In the genomic region with DNA sequence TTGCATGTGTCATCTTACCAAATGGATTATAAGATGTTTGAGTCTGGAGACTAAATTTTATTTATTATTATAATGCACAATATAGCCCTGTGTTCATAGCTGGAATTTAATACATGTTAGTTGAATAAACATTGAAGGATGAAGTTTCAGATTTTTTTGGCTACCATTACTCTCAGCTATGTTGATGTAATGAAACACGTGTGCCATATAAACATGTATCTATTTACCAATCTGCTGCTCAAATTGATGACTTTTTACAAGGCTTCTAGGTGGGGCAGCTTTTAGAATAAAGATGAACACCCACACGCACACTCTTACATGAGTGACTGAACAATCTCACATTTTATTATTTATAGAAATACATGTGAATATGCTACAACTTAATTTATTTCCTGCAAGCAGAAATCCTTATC, we compare ENCODE assay signal across 27 cellular contexts.
DNase-seq lines count a peak whose midpoint lies in the region; ATAC-seq and TF ChIP-seq lines count a peak whose summit lies in the region.
"Had no signal": no experiment of that assay in that cellular context is flagged by ENCODE, and none has a peak within 500 bp of the region (broad histone marks: within the 10 kb centered on the region; RNA-seq: fewer than 3 reads in every experiment).

No MANE protein-coding gene starts in this region.

- CTCF ChIA-PET in activated CD4-positive, alpha-beta memory T cell treated with anti-CD3 and anti-CD28 coated beads for 36 hours (lab: Charles Lee), result interaction anchor here (0.8 to 2.7 kb wide), 10 partner anchors 10 to 75 kb away, joined by 3 to 14 read pairs (median 7); no protein-coding TSS in a partner anchor
- CTCF ChIA-PET in activated CD4-positive, alpha-beta memory T cell treated with anti-CD3 and anti-CD28 coated beads, Interleukin-2, amount 10 ng/mL, durations not matched to agents 7 days and 5 days (lab: Charles Lee), result interaction anchor here (0.6 to 1.7 kb wide), 9 partner anchors 9 to 1470 kb away, joined by 3 to 6 read pairs (median 3); no protein-coding TSS in a partner anchor

- POLR2A ChIA-PET in activated CD4-positive, alpha-beta memory T cell treated with anti-CD3 and anti-CD28 coated beads for 36 hours (lab: Charles Lee), result interaction anchor here (0.6 to 2.6 kb wide), 13 partner anchors 11 to 403 kb away, joined by 3 to 15 read pairs (median 3); no protein-coding TSS in a partner anchor
- POLR2A ChIA-PET in activated CD4-positive, alpha-beta memory T cell treated with anti-CD3 and anti-CD28 coated beads, Interleukin-2, amount 10 ng/mL, durations not matched to agents 7 days and 5 days (lab: Charles Lee), result interaction anchor here (1.0 to 3.3 kb wide), 11 partner anchors 10 to 101 kb away, joined by 3 to 13 read pairs (median 4); no protein-coding TSS in a partner anchor

- peaks cover 89% of the 10 kb centered on the region for H3K4me1 Mint-ChIP-seq in activated CD4-positive, alpha-beta memory T cell treated with anti-CD3 and anti-CD28 coated beads for 36 hours (ENCODE audit: low read depth)
- H3K4me1 Mint-ChIP-seq in activated CD4-positive, alpha-beta memory T cell treated with anti-CD3 and anti-CD28 coated beads, Interleukin-2, amount 10 ng/mL, durations not matched to agents 7 days and 5 days, result peaks cover 76% of the 10 kb centered on the region
- H3K4me1 Mint-ChIP-seq in activated T-helper 2 cell treated with anti-CD3 and anti-CD28 coated beads, Interferon-gamma antibody, Interleukin-2, Interleukin-4, amounts not matched to agents 10 μg/mL and 5 μg/mL and 100 μg/mL, durations not matched to agents 14 hours and 24 hours and 36 hours (ENCODE audit: low read depth), result peaks cover 79% of the 10 kb centered on the region
- peaks cover 48 to 59% of the 10 kb centered on the region in 2 donors for H3K4me1 Mint-ChIP-seq in natural killer cell treated with Interleukin-12 subunit alpha and Interleukin-12 subunit beta and Interleukin-15 and Interleukin-18, amount 100 ng/mL, for 72 hours (ENCODE audit: low read depth in 2 of 2)
- H3K4me1 Mint-ChIP-seq: WTC11 had no signal

- peak; percentile 1 for TF ChIP-seq CTCF in HFF-Myc (IDR thresholded peaks at IDR 0.05; ENCODE audit: low read depth, low read length, missing control alignments)

- H3K4me3 Mint-ChIP-seq in activated CD4-positive, alpha-beta memory T cell treated with anti-CD3 and anti-CD28 coated beads for 36 hours, result no peak overlapping the region
- H3K4me3 Mint-ChIP-seq in activated CD4-positive, alpha-beta memory T cell treated with anti-CD3 and anti-CD28 coated beads, Interleukin-2, amount 10 ng/mL, durations not matched to agents 7 days and 5 days, result no peak overlapping the region
- no peak overlapping the region for H3K4me3 Mint-ChIP-seq in activated T-helper 2 cell treated with anti-CD3 and anti-CD28 coated beads, Interferon-gamma antibody, Interleukin-2, Interleukin-4, amounts not matched to agents 10 μg/mL and 5 μg/mL and 100 μg/mL, durations not matched to agents 14 hours and 24 hours and 36 hours (ENCODE audit: low read depth)
- no peak overlapping the region for H3K4me3 Mint-ChIP-seq in natural killer cell treated with Interleukin-12 subunit alpha and Interleukin-12 subunit beta and Interleukin-15 and Interleukin-18, amount 100 ng/mL, for 72 hours
- H3K4me3 Mint-ChIP-seq: type B pancreatic cell, WTC11 had no signal

- H3K9me3 Mint-ChIP-seq in activated CD4-positive, alpha-beta memory T cell treated with anti-CD3 and anti-CD28 coated beads for 36 hours, result no peaks in the 10 kb centered on the region
- no peaks in the 10 kb centered on the region for H3K9me3 Mint-ChIP-seq in activated CD4-positive, alpha-beta memory T cell treated with anti-CD3 and anti-CD28 coated beads, Interleukin-2, amount 10 ng/mL, durations not matched to agents 7 days and 5 days
- H3K9me3 Mint-ChIP-seq in activated T-helper 2 cell treated with anti-CD3 and anti-CD28 coated beads, Interferon-gamma antibody, Interleukin-2, Interleukin-4, amounts not matched to agents 10 μg/mL and 5 μg/mL and 100 μg/mL, durations not matched to agents 14 hours and 24 hours and 36 hours, result no peaks in the 10 kb centered on the region
- H3K9me3 Mint-ChIP-seq in natural killer cell treated with Interleukin-12 subunit alpha and Interleukin-12 subunit beta and Interleukin-15 and Interleukin-18, amount 100 ng/mL, for 72 hours, result peaks cover 8% of the 10 kb centered on the region
- H3K9me3 Mint-ChIP-seq: CD4-positive, CD25-positive, alpha-beta regulatory T cell; nephron had no signal

- DNase-seq in activated CD4-positive, alpha-beta memory T cell treated with anti-CD3 and anti-CD28 coated beads for 36 hours, result no peak
- no peak for DNase-seq in activated CD4-positive, alpha-beta memory T cell treated with anti-CD3 and anti-CD28 coated beads, Interleukin-2, amount 10 ng/mL, durations not matched to agents 7 days and 5 days
- DNase-seq in HFF-Myc (ENCODE audit: extremely low read depth, low read depth), result no peak
- no peak for DNase-seq in activated T-helper 2 cell treated with anti-CD3 and anti-CD28 coated beads, Interferon-gamma antibody, Interleukin-2, Interleukin-4, amounts not matched to agents 10 μg/mL and 5 μg/mL and 100 μg/mL, durations not matched to agents 14 hours and 24 hours and 36 hours (ENCODE audit: low spot score)
- no peak for DNase-seq in natural killer cell treated with Interleukin-12 subunit alpha and Interleukin-12 subunit beta and Interleukin-15 and Interleukin-18, amount 100 ng/mL, for 72 hours (ENCODE audit: low spot score)
- no peak for DNase-seq in effector CD4-positive, alpha-beta T cell
- no peak for DNase-seq in stimulated activated naive CD4-positive, alpha-beta T cell (lab: John Stamatoyannopoulos, UW)
- DNase-seq: activated CD4-positive, alpha-beta T cell treated with anti-CD3 and anti-CD28 coated beads, Interleukin-2, amount 50 U/mL, for 1 hour; activated effector memory CD4-positive, alpha-beta T cell treated with anti-CD3 and anti-CD28 coated beads, Interleukin-2, amount 50 U/mL, for 16 hours; amygdala; DND-41; GF-D8; hippocampal formation; NCI-H1048; NCI-H2107; NCI-H446; NCI-H748 treated with DMSO at 0.1 percent for 48 hours; SHP77 treated with DMSO at 0.1 percent for 48 hours; stimulated activated CD4-positive, alpha-beta T cell treated with anti-CD3 and anti-CD28 coated beads, Interleukin-4, amount 100 ng/mL, for 1 hour; substantia nigra; SW 1271 had no signal

- intact Hi-C loops in activated CD4-positive, alpha-beta memory T cell treated with anti-CD3 and anti-CD28 coated beads for 36 hours (cut with micrococcal nuclease), result loop anchor here (2.0 kb wide), 3 partner anchors 58 to 96 kb away; no protein-coding TSS in a partner anchor
- intact Hi-C loops in activated T-helper 2 cell treated with anti-CD3 and anti-CD28 coated beads, Interferon-gamma antibody, Interleukin-2, Interleukin-4, amounts not matched to agents 10 μg/mL and 5 μg/mL and 100 μg/mL, durations not matched to agents 14 hours and 24 hours and 36 hours (cut with micrococcal nuclease), result no loop called here

- no peak overlapping the region for H3K4me3 ChIP-seq in HFF-Myc (replicated peaks; ENCODE audit: low read depth, low read length)
- H3K4me3 ChIP-seq: lung had no signal

- H3K36me3 Mint-ChIP-seq in activated CD4-positive, alpha-beta memory T cell treated with anti-CD3 and anti-CD28 coated beads for 36 hours, result no peaks in the 10 kb centered on the region
- H3K36me3 Mint-ChIP-seq in activated CD4-positive, alpha-beta memory T cell treated with anti-CD3 and anti-CD28 coated beads, Interleukin-2, amount 10 ng/mL, durations not matched to agents 7 days and 5 days (ENCODE audit: low read depth), result peaks cover 27% of the 10 kb centered on the region
- peaks cover 47% of the 10 kb centered on the region for H3K36me3 Mint-ChIP-seq in activated T-helper 2 cell treated with anti-CD3 and anti-CD28 coated beads, Interferon-gamma antibody, Interleukin-2, Interleukin-4, amounts not matched to agents 10 μg/mL and 5 μg/mL and 100 μg/mL, durations not matched to agents 14 hours and 24 hours and 36 hours (ENCODE audit: low read depth)
- peaks cover 6% of the 10 kb centered on the region for H3K36me3 Mint-ChIP-seq in natural killer cell treated with Interleukin-12 subunit alpha and Interleukin-12 subunit beta and Interleukin-15 and Interleukin-18, amount 100 ng/mL, for 72 hours
- H3K36me3 Mint-ChIP-seq: type B pancreatic cell, WTC11 had no signal

- H3K27ac Mint-ChIP-seq in activated CD4-positive, alpha-beta memory T cell treated with anti-CD3 and anti-CD28 coated beads for 36 hours, result peak overlapping the region; percentile 88
- H3K27ac Mint-ChIP-seq in activated CD4-positive, alpha-beta memory T cell treated with anti-CD3 and anti-CD28 coated beads, Interleukin-2, amount 10 ng/mL, durations not matched to agents 7 days and 5 days, result no peak overlapping the region
- H3K27ac Mint-ChIP-seq in activated T-helper 2 cell treated with anti-CD3 and anti-CD28 coated beads, Interferon-gamma antibody, Interleukin-2, Interleukin-4, amounts not matched to agents 10 μg/mL and 5 μg/mL and 100 μg/mL, durations not matched to agents 14 hours and 24 hours and 36 hours, result peak overlapping the region; percentile 83
- peak overlapping the region; percentile 82 to 87 for H3K27ac Mint-ChIP-seq in natural killer cell treated with Interleukin-12 subunit alpha and Interleukin-12 subunit beta and Interleukin-15 and Interleukin-18, amount 100 ng/mL, for 72 hours
- H3K27ac Mint-ChIP-seq: type B pancreatic cell, WTC11 had no signal

- H3K27me3 Mint-ChIP-seq in activated CD4-positive, alpha-beta memory T cell treated with anti-CD3 and anti-CD28 coated beads for 36 hours, result no peaks in the 10 kb centered on the region
- no peaks in the 10 kb centered on the region for H3K27me3 Mint-ChIP-seq in activated CD4-positive, alpha-beta memory T cell treated with anti-CD3 and anti-CD28 coated beads, Interleukin-2, amount 10 ng/mL, durations not matched to agents 7 days and 5 days
- no peaks in the 10 kb centered on the region for H3K27me3 Mint-ChIP-seq in activated T-helper 2 cell treated with anti-CD3 and anti-CD28 coated beads, Interferon-gamma antibody, Interleukin-2, Interleukin-4, amounts not matched to agents 10 μg/mL and 5 μg/mL and 100 μg/mL, durations not matched to agents 14 hours and 24 hours and 36 hours (ENCODE audit: low read depth)
- H3K27me3 Mint-ChIP-seq in natural killer cell treated with Interleukin-12 subunit alpha and Interleukin-12 subunit beta and Interleukin-15 and Interleukin-18, amount 100 ng/mL, for 72 hours, result no peaks in the 10 kb centered on the region
- H3K27me3 Mint-ChIP-seq: CD4-positive, CD25-positive, alpha-beta regulatory T cell had no signal

- no peak for ATAC-seq in natural killer cell treated with Interleukin-12 subunit alpha and Interleukin-12 subunit beta and Interleukin-15 and Interleukin-18, amount 100 ng/mL, for 72 hours
- ATAC-seq in HG03439 (IDR thresholded peaks at IDR 0.05; ENCODE audit: unreplicated experiment), result no peak
- ATAC-seq: WTC11 had no signal
